8 cellular contexts compared by ENCODE assay signal in genomic region chr1:243473281-243474210, GRCh38.
DNase-seq lines count a peak whose midpoint lies in the region; ATAC-seq and TF ChIP-seq lines count a peak whose summit lies in the region.

No MANE protein-coding gene starts in this region.

- H4K8ac ChIP-seq in IMR-90 (ENCODE audit: low read depth in 2 of 2, low read length in 2 of 2), result peak overlapping the region in 1 of 2 experiments; percentile 84; a peak in 1 of 4 replicates

- H3K4me3 ChIP-seq in IMR-90 (ENCODE audit: insufficient read depth, low read depth, low read length), result peak overlapping the region; percentile 48
- peak overlapping the region; percentile 8 for H3K4me3 ChIP-seq in naive thymus-derived CD4-positive, alpha-beta T cell (ENCODE audit: low read length)

- CTCF ChIA-PET in IMR-90 (lab: Yijun Ruan, JAX), result no interaction called here
- CTCF ChIA-PET in naive thymus-derived CD4-positive, alpha-beta T cell (lab: Charles Lee), result no interaction called here

- peak overlapping the region in 8 of 9 donors; percentile 16 to 89 (median 46) for H3K27ac Mint-ChIP-seq in naive thymus-derived CD4-positive, alpha-beta T cell

- no peaks in the 10 kb centered on the region for H4K20me1 ChIP-seq in IMR-90 (ENCODE audit: insufficient read depth, low read length)

- no peak overlapping the region for H2AK9ac ChIP-seq in IMR-90 (replicated peaks; ENCODE audit: low read depth, low read length, poor library complexity)

- TF ChIP-seq POLR2A in IMR-90 (IDR thresholded peaks at IDR 0.05; ENCODE audit: low read depth, low read length), result no peak

- H4K5ac ChIP-seq in IMR-90 (ENCODE audit: low read depth, low read length), result peak overlapping the region; percentile 49; the same call in 1 of the 2 replicates

- peak overlapping the region; percentile 57 for H2AFZ ChIP-seq in IMR-90 (replicated peaks; ENCODE audit: low read length, poor library complexity)

- H3K4ac ChIP-seq in IMR-90 (ENCODE audit: low read depth, low read length), result peak overlapping the region; percentile 71; the same call in 1 of the 2 replicates

- H2BK120ac ChIP-seq in IMR-90 (ENCODE audit: low read depth, low read length), result peak overlapping the region; percentile 85

- peak overlapping the region; percentile 96 for H3K14ac ChIP-seq in IMR-90 (replicated peaks; ENCODE audit: low read depth, low read length)

- peaks cover 0 to 34% (median 15%) of the 10 kb centered on the region in 5 donors for H3K36me3 Mint-ChIP-seq in naive thymus-derived CD4-positive, alpha-beta T cell

- ATAC-seq in IMR-90 (ENCODE audit: low read depth), result peak; percentile 72
- no peak for ATAC-seq in naive thymus-derived CD4-positive, alpha-beta T cell

- H3K18ac ChIP-seq in IMR-90 (ENCODE audit: low read depth, low read length), result peak overlapping the region; percentile 55

- H3K4me2 ChIP-seq in IMR-90 (ENCODE audit: low read depth, low read length), result peak overlapping the region; percentile 90

- DNase-seq in AG08395 (ENCODE audit: low spot score) (peak; percentile 38), IMR-90 (peak; percentile 47), dermis blood vessel endothelial cell (peak; percentile 35), mesenteric fat pad (ENCODE audit: low spot score) (no peak), mucosa of gallbladder (ENCODE audit: low spot score) (no peak), NCI-H2029 treated with DMSO at 0.1 percent for 48 hours (lab: John Stamatoyannopoulos, UW) (no peak)
- no peak for DNase-seq in naive thymus-derived CD4-positive, alpha-beta T cell
- no peak for DNase-seq in central memory CD4-positive, alpha-beta T cell

- no peak for TF ChIP-seq RAD21 in IMR-90 (IDR thresholded peaks at IDR 0.05; ENCODE audit: low read length)

- in situ Hi-C loops in IMR-90 (cut with MboI; ENCODE audit: low sequenced_read_pairs), result no loop called here

- no peak overlapping the region for H2AK5ac ChIP-seq in IMR-90 (ENCODE audit: low read depth, low read length)

- H3K9ac ChIP-seq in IMR-90 (ENCODE audit: low read depth, low read length), result peak overlapping the region; percentile 74

- no peaks in the 10 kb centered on the region for H3K27me3 ChIP-seq in IMR-90 (ENCODE audit: control insufficient read depth, insufficient read depth, low read length)
- no peaks in the 10 kb centered on the region for H3K27me3 ChIP-seq in naive thymus-derived CD4-positive, alpha-beta T cell (ENCODE audit: control insufficient read depth in 2 of 2, insufficient read depth in 2 of 2, low read length in 2 of 2)

- H3K9me3 ChIP-seq in IMR-90 (ENCODE audit: control insufficient read depth, insufficient read depth, low read length), result no peaks in the 10 kb centered on the region
- no peaks in the 10 kb centered on the region for H3K9me3 ChIP-seq in naive thymus-derived CD4-positive, alpha-beta T cell (ENCODE audit: control insufficient read depth in 2 of 3, low read length in 3 of 3)

- no peaks in the 10 kb centered on the region for H3K9me3 Mint-ChIP-seq in naive thymus-derived CD4-positive, alpha-beta T cell

- no peaks in the 10 kb centered on the region for H3K27me3 Mint-ChIP-seq in naive thymus-derived CD4-positive, alpha-beta T cell

- 0 out of 2 replicates have a peak, but pooled peaks cover 2% of the 10 kb centered on the region for H3K36me3 ChIP-seq in IMR-90 (ENCODE audit: control insufficient read depth, insufficient read depth, low read length)
- H3K36me3 ChIP-seq in naive thymus-derived CD4-positive, alpha-beta T cell (ENCODE audit: control insufficient read depth in 2 of 3, insufficient read depth in 3 of 3, low read length in 3 of 3), result no peaks in the 10 kb centered on the region

- POLR2A ChIA-PET in IMR-90 (lab: Charles Lee; ENCODE audit: unreplicated experiment), result no interaction called here
- POLR2A ChIA-PET in naive thymus-derived CD4-positive, alpha-beta T cell (lab: Charles Lee), result no interaction called here

- H2BK5ac ChIP-seq in IMR-90 (ENCODE audit: low read depth, low read length, poor library complexity, severe bottlenecking), result peak overlapping the region; percentile 86

- H2BK20ac ChIP-seq in IMR-90 (ENCODE audit: low read depth, low read length), result peak overlapping the region; percentile 74

- peak overlapping the region; percentile 4; the same call in 1 of the 3 replicates for H2BK15ac ChIP-seq in IMR-90 (ENCODE audit: low read depth, low read length)

- peaks cover 0 to 5% of the 10 kb centered on the region in 2 experiments; a peak in 2 of 4 replicates for H3K79me1 ChIP-seq in IMR-90 (ENCODE audit: low read depth in 1 of 2, low read length in 2 of 2)

- peaks cover 9 to 20% (median 13%) of the 10 kb centered on the region in 7 donors for H3K4me1 Mint-ChIP-seq in naive thymus-derived CD4-positive, alpha-beta T cell

- 8% methylated on average over 4 of the region's 15 CpGs; no CpG with 5 or more reads in 1 of the 2 experiments for WGBS in IMR-90 (ENCODE audit: extremely low coverage in 2 of 2, insufficient read length in 1 of 2), 2 experiments

- peak overlapping the region; percentile 74 for H3K23ac ChIP-seq in IMR-90 (ENCODE audit: low read depth, low read length)

- H3K4me3 Mint-ChIP-seq in naive thymus-derived CD4-positive, alpha-beta T cell, result peak overlapping the region; percentile 9 to 92 (median 88)

- no peaks in the 10 kb centered on the region; the same call in 1 of the 2 replicates for H3K9me1 ChIP-seq in IMR-90 (ENCODE audit: insufficient read depth, low read length)

- no TSS peak for BruUV-seq in IMR-90 (replicated peaks; lab: Mats Ljungman, UMichigan)

- peaks cover 11% of the 10 kb centered on the region for H3K4me1 ChIP-seq in IMR-90 (ENCODE audit: control insufficient read depth, insufficient read depth, low read length)
- no peaks in the 10 kb centered on the region for H3K4me1 ChIP-seq in naive thymus-derived CD4-positive, alpha-beta T cell (ENCODE audit: control insufficient read depth in 2 of 2, insufficient read depth in 2 of 2, low read length in 2 of 2)

- no peak for TF ChIP-seq CTCF in IMR-90 (conservative IDR thresholded peaks at IDR 0.05; ENCODE audit: low read depth, low read length)

- H3K27ac ChIP-seq in IMR-90 (ENCODE audit: insufficient read depth, low read length), result peak overlapping the region; percentile 66; the same call in 1 of the 2 replicates
- H3K27ac ChIP-seq in naive thymus-derived CD4-positive, alpha-beta T cell (ENCODE audit: low read depth, low read length), result no peak overlapping the region

- peak overlapping the region; percentile 66; the same call in 1 of the 2 replicates for H3K56ac ChIP-seq in IMR-90 (ENCODE audit: extremely low read depth, insufficient read depth, low read length)

- intact Hi-C loops in IMR-90 (cut with micrococcal nuclease), result loop anchor here (5.0 to 10.0 kb wide), 2 partner anchors 274 to 571 kb away; no protein-coding TSS in a partner anchor
- intact Hi-C loops in naive thymus-derived CD4-positive, alpha-beta T cell (cut with micrococcal nuclease), result loop anchor here in 1 of 2 donors (5.0 kb wide), 1 partner anchor 274 kb away; no protein-coding TSS in a partner anchor

- dilution Hi-C loops in IMR-90 (cut with HindIII; ENCODE audit: low sequenced_read_pairs, unreplicated experiment), result no loop called here

- H4K91ac ChIP-seq in IMR-90 (ENCODE audit: insufficient read depth, low read depth, low read length), result peak overlapping the region; percentile 67

TF ChIP-seq in IMR-90, 13 proteins besides CTCF, POLR2A, EP300 and RAD21:
- no peak for TF ChIP-seq CHD1 (IDR thresholded peaks at IDR 0.05; ENCODE audit: low read depth, low read length)
- TF ChIP-seq BHLHE40 (IDR thresholded peaks at IDR 0.05; ENCODE audit: low read depth, low read length), result no peak
- TF ChIP-seq FOS (IDR thresholded peaks at IDR 0.05; ENCODE audit: low read depth, low read length), result no peak
- no peak for TF ChIP-seq CEBPB (IDR thresholded peaks at IDR 0.05; ENCODE audit: low read depth, low read length)
- no peak for TF ChIP-seq RFX5 (IDR thresholded peaks at IDR 0.05; ENCODE audit: low read depth, low read length)
- no peak for TF ChIP-seq MAFK (IDR thresholded peaks at IDR 0.05; ENCODE audit: low read depth, low read length)
- no peak for TF ChIP-seq ELK1 (IDR thresholded peaks at IDR 0.05; ENCODE audit: borderline replicate concordance, low read depth, low read length)
- no peak for TF ChIP-seq NFE2L2 (IDR thresholded peaks at IDR 0.05; ENCODE audit: low read depth, low read length)
- TF ChIP-seq RCOR1 (IDR thresholded peaks at IDR 0.05; ENCODE audit: insufficient replicate concordance, low read length), result no peak
- TF ChIP-seq SMC3 (IDR thresholded peaks at IDR 0.05; ENCODE audit: low read depth, low read length), result no peak
- TF ChIP-seq MXI1 (IDR thresholded peaks at IDR 0.05; ENCODE audit: borderline replicate concordance, low read depth, low read length), result no peak
- TF ChIP-seq USF2 (IDR thresholded peaks at IDR 0.05; ENCODE audit: low read depth, low read length), result no peak
- TF ChIP-seq MAZ (IDR thresholded peaks at IDR 0.05; ENCODE audit: borderline replicate concordance, low read depth, low read length), result no peak

Comparison
In these comparisons a context has a peak if more than half of its experiments do, and no peak if none do; other contexts are left out.
1. DNase-seq: peak in AG08395 (single experiment), IMR-90 (single experiment) and dermis blood vessel endothelial cell (single experiment); none in naive thymus-derived CD4-positive, alpha-beta T cell (0 of 9), central memory CD4-positive, alpha-beta T cell (single experiment), mesenteric fat pad (single experiment), mucosa of gallbladder (single experiment) and NCI-H2029 treated with DMSO at 0.1 percent for 48 hours (single experiment).